Comparison of ENCODE assay signal across 8 cellular contexts in the genomic region with DNA sequence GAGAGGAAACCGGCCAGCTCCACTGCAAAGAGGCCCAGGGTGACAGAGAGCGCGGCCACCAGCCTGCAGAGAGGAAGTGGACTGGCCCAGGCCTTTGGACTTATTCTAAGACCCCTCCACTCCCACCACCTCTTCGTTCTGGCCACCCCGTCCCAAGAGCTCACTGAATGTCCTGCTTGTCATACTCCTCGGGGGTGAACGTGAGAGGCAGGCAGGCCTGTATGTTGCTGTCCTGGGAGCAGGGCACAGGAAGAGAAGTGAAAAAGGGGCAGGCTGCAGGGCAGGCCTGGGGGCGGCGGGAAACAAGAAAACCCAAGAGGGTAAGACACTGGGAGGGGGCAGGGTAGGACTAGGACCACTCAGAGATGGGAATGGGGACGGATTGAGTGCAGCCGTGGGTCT. TPM values are rescaled to one million over a fixed set of nuclear protein-coding genes. Genes with fewer than 3 reads are reported as not detected.
DNase-seq lines count a peak whose midpoint lies in the region; ATAC-seq, FAIRE-seq and TF ChIP-seq lines count a peak whose summit lies in the region.

No MANE protein-coding gene starts in this region.

- H3K27me3 ChIP-seq in MG63 = no peaks in the 10 kb centered on the region
- H3K27me3 ChIP-seq in bronchial epithelial cell (ENCODE audit: control insufficient read depth, insufficient read depth, low read length) = no peaks in the 10 kb centered on the region
- H3K27me3 ChIP-seq in lower lobe of right lung (ENCODE audit: low read depth) = no peaks in the 10 kb centered on the region
- H3K27me3 ChIP-seq in upper lobe of right lung = no peaks in the 10 kb centered on the region

- H3K9me3 ChIP-seq in MG63 (no peaks in the 10 kb centered on the region), lower lobe of right lung (no peaks in the 10 kb centered on the region), upper lobe of right lung (no peaks in the 10 kb centered on the region)

- intact Hi-C loops in lower lobe of right lung (cut with DNase I) = no loop called here
- intact Hi-C loops in upper lobe of right lung (cut with DNase I) = no loop called here

- no peak for DNase-seq in MG63
- no peak for DNase-seq in bronchial epithelial cell (ENCODE audit: low read depth)
- peak; percentile 50 for DNase-seq in lower lobe of right lung
- DNase-seq in upper lobe of right lung = no peak
- DNase-seq in activated CD4-positive, CD25-positive, alpha-beta regulatory T cell (lab: John Stamatoyannopoulos, UW) = no peak
- DNase-seq in NCI-H1417 (lab: John Stamatoyannopoulos, UW) = no peak
- no peak for DNase-seq in KG1 (lab: John Stamatoyannopoulos, UW)

- peak; percentile 7 for ATAC-seq in GM18907 (IDR thresholded peaks at IDR 0.05; ENCODE audit: unreplicated experiment)
- peak; percentile 5 to 7 for ATAC-seq in lower lobe of right lung
- ATAC-seq in upper lobe of right lung = peak; percentile 22

- peak overlapping the region; percentile 65 for H3K4me3 ChIP-seq in MG63
- H3K4me3 ChIP-seq in bronchial epithelial cell (ENCODE audit: low read depth, low read length) = peak overlapping the region; percentile 63
- H3K4me3 ChIP-seq in lower lobe of right lung = peak overlapping the region; percentile 87
- peak overlapping the region; percentile 68 for H3K4me3 ChIP-seq in upper lobe of right lung

- no peak for FAIRE-seq in bronchial epithelial cell (lab: Jason Lieb, UNC)

- H3K4me1 ChIP-seq in lower lobe of right lung (peaks cover 37% of the 10 kb centered on the region), upper lobe of right lung (peaks cover 23% of the 10 kb centered on the region)

- H3K27ac ChIP-seq in lower lobe of right lung = peak overlapping the region; percentile 86
- peak overlapping the region; percentile 84 for H3K27ac ChIP-seq in upper lobe of right lung

- H3K36me3 ChIP-seq in MG63 (no peaks in the 10 kb centered on the region), bronchial epithelial cell (ENCODE audit: control insufficient read depth, insufficient read depth, low read length) (no peaks in the 10 kb centered on the region), lower lobe of right lung (no peaks in the 10 kb centered on the region), upper lobe of right lung (no peaks in the 10 kb centered on the region)

- TF ChIP-seq CTCF in bronchial epithelial cell (IDR thresholded peaks at IDR 0.05; ENCODE audit: insufficient read depth, low read length, severe bottlenecking) = no peak
- TF ChIP-seq CTCF in lower lobe of right lung (IDR thresholded peaks at IDR 0.05) = no peak
- no peak for TF ChIP-seq CTCF in upper lobe of right lung (IDR thresholded peaks at IDR 0.05)

RNA-seq across cellular contexts. Expression of a gene that starts 0.4 kb away (rescaled TPM):
- total RNA-seq in MG63 (2014; rRNA removed; shearing (Covaris generic); ENCODE audit: low replicate concordance) = 17.6 and 25.6 TPM in 2 replicates
- total RNA-seq in bronchial epithelial cell = 20.2 and 24.2 TPM in 2 replicates
- 12.9 TPM for total RNA-seq in lower lobe of right lung
- 9.3 TPM for total RNA-seq in upper lobe of right lung

RNA-seq across cellular contexts. Expression of a gene that starts 13.0 kb away (rescaled TPM):
- 0.59 and 3.2 TPM in 2 replicates for total RNA-seq in MG63 (2014; rRNA removed; shearing (Covaris generic); ENCODE audit: low replicate concordance)
- total RNA-seq in bronchial epithelial cell = 2.1 and 4.4 TPM in 2 replicates
- total RNA-seq in lower lobe of right lung = 77.0 TPM
- total RNA-seq in upper lobe of right lung = 78.1 TPM

RNA-seq across cellular contexts. Expression of a gene that starts 14.2 kb away (rescaled TPM):
- 8.6 and 17.3 TPM in 2 replicates for total RNA-seq in MG63 (2014; rRNA removed; shearing (Covaris generic); ENCODE audit: low replicate concordance)
- 6.5 and 6.8 TPM in 2 replicates for total RNA-seq in bronchial epithelial cell
- 7.7 TPM for total RNA-seq in lower lobe of right lung
- total RNA-seq in upper lobe of right lung = 7.8 TPM

RNA-seq across cellular contexts. Expression of a gene that starts 23.6 kb away (rescaled TPM):
- total RNA-seq in MG63 (2014; rRNA removed; shearing (Covaris generic); ENCODE audit: low replicate concordance) = 1.3 and 7.9 TPM in 2 replicates
- 21.9 and 26.4 TPM in 2 replicates for total RNA-seq in bronchial epithelial cell
- 252 TPM for total RNA-seq in lower lobe of right lung
- 350 TPM for total RNA-seq in upper lobe of right lung

RNA-seq across cellular contexts. Expression of a gene that starts 34.6 kb away (rescaled TPM):
- 89.2 and 119 TPM in 2 replicates for total RNA-seq in MG63 (2014; rRNA removed; shearing (Covaris generic); ENCODE audit: low replicate concordance)
- total RNA-seq in bronchial epithelial cell (0.64 and 1.6 TPM in 2 replicates), lower lobe of right lung (2.2 TPM), upper lobe of right lung (1.4 TPM)

Comparison
In these comparisons a context has a peak if more than half of its experiments do, and no peak if none do; other contexts are left out.
1. RNA of a gene that starts 13.0 kb away (total RNA-seq): 78.1 TPM in upper lobe of right lung (single experiment) and 77.0 TPM in lower lobe of right lung (single experiment); 0.59 to 3.2 TPM in MG63 and 2.1 to 4.4 TPM in bronchial epithelial cell; every median in the first group is over 10 times any median in the second.
2. Peak in every context shown above with its lines, with median percentiles within 50 percentile points of each other: ATAC-seq and H3K4me3 ChIP-seq.